10 cellular contexts compared by ENCODE assay signal in the genomic region with DNA sequence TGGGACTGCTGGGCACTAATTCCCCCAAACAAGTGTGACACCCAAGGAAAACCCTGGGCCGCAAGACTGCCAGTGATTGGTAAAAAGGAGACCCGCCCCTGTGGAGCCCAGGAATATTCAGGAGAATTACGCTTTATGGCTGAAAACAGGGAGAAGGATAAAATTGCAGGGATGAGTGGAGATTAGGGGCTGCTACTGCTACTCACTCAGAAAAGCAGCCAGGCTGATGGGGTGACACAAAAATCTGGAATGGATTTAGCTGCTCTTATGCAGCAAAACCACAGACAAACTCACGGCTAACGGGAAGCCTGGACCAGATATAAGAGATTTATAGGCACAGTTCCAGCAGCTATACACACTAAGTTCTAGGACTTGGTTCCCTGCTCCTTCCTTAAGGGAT. TPM values are rescaled to one million over a fixed set of nuclear protein-coding genes. Genes with fewer than 3 reads are reported as not detected.
DNase-seq lines count a peak whose midpoint lies in the region; ATAC-seq and TF ChIP-seq lines count a peak whose summit lies in the region.
"Had no signal": no experiment of that assay in that cellular context is flagged by ENCODE, and none has a peak within 500 bp of the region (broad histone marks: within the 10 kb centered on the region; RNA-seq: fewer than 3 reads in every experiment).

No MANE protein-coding gene starts in this region.

- no peak for TF ChIP-seq CTCF in AG04449 (IDR thresholded peaks at IDR 0.05; ENCODE audit: insufficient read depth, low read length, missing control alignments)
- TF ChIP-seq CTCF in fibroblast of villous mesenchyme (IDR thresholded peaks at IDR 0.05; ENCODE audit: insufficient read depth, low read depth, low read length), result no peak
- no peak for TF ChIP-seq CTCF in Peyer's patch (IDR thresholded peaks at IDR 0.05)

- DNase-seq in AG04449 (ENCODE audit: low read depth, low spot score) (peak; percentile 76), HEK293T (ENCODE audit: extremely low spot score) (peak; percentile 17), SK-N-MC (ENCODE audit: low read depth, low spot score) (peak; percentile 24), fibroblast of villous mesenchyme (ENCODE audit: low read depth) (peak; percentile 13), trophoblast cell (no peak), Peyer's patch (no peak), RPMI8226 (no peak)

- H4K8ac ChIP-seq in trophoblast cell (ENCODE audit: low read depth, low read length), result no peak overlapping the region

- H3K27ac ChIP-seq in SK-N-MC (no peak overlapping the region), trophoblast cell (ENCODE audit: low read depth, low read length) (no peak overlapping the region), Peyer's patch (no peak overlapping the region)

- peaks cover 6% of the 10 kb centered on the region for H3K79me2 ChIP-seq in trophoblast cell (ENCODE audit: control insufficient read depth, insufficient read depth, low read length, poor library complexity)

- H3K9ac ChIP-seq in SK-N-MC (ENCODE audit: insufficient read length), result no peak overlapping the region
- no peak overlapping the region for H3K9ac ChIP-seq in trophoblast cell (ENCODE audit: low read length)

- peaks cover 9% of the 10 kb centered on the region for H3K79me1 ChIP-seq in trophoblast cell (ENCODE audit: low read length)

- POLR2A ChIA-PET in AG04449 (lab: Yijun Ruan, JAX) (interaction anchor here (0.6 to 0.7 kb wide), 2 partner anchors 15 to 63 kb away, joined by 3 read pairs; no protein-coding TSS in a partner anchor), HEK293T (lab: Yijun Ruan, JAX) (interaction anchor here (1.2 kb wide), 1 partner anchor 42 kb away, joined by 5 read pairs; the partner anchor contains the start of gene CD59)

- WGBS in trophoblast cell (ENCODE audit: extremely low coverage, insufficient coverage, insufficient read length), result no CpG with 5 or more reads among the region's 5 CpGs

- TF ChIP-seq POLR2A in Peyer's patch (IDR thresholded peaks at IDR 0.05), result no peak

- H2AK5ac ChIP-seq in trophoblast cell (ENCODE audit: low read length), result no peak overlapping the region

- H3K18ac ChIP-seq in trophoblast cell (ENCODE audit: low read length), result no peak overlapping the region

- peaks cover 9 to 10% of the 10 kb centered on the region in 2 experiments for H3K4me1 ChIP-seq in trophoblast cell (ENCODE audit: control insufficient read depth in 1 of 2, insufficient read depth in 2 of 2, low read length in 2 of 2)
- H3K4me1 ChIP-seq in Peyer's patch, result peaks cover 0 to 8% (median 3%) of the 10 kb centered on the region in 4 donors

- no peak overlapping the region for H3K23ac ChIP-seq in trophoblast cell (ENCODE audit: low read length)

- no peak overlapping the region for H3K14ac ChIP-seq in trophoblast cell (ENCODE audit: low read length)

- H2BK5ac ChIP-seq in trophoblast cell (ENCODE audit: low read depth, low read length, poor library complexity), result no peak overlapping the region

- H3K27me3 ChIP-seq in trophoblast cell (ENCODE audit: insufficient read depth, low read length), result no peaks in the 10 kb centered on the region
- H3K27me3 ChIP-seq in Peyer's patch, result no peaks in the 10 kb centered on the region

- no peak overlapping the region for H4K12ac ChIP-seq in trophoblast cell (ENCODE audit: low read depth, low read length)

- H4K91ac ChIP-seq in trophoblast cell (ENCODE audit: low read depth, low read length), result no peak overlapping the region

- H3K9me3 ChIP-seq in SK-N-MC (ENCODE audit: low read depth, low read length) (no peaks in the 10 kb centered on the region), trophoblast cell (ENCODE audit: insufficient read depth, low read depth, low read length) (no peaks in the 10 kb centered on the region), Peyer's patch (no peaks in the 10 kb centered on the region)

- no peak overlapping the region for H3K4me2 ChIP-seq in trophoblast cell (ENCODE audit: low read length)

- ATAC-seq in HG02973 (IDR thresholded peaks at IDR 0.05; ENCODE audit: unreplicated experiment), result no peak
- ATAC-seq: activated CD4-positive, alpha-beta T cell treated with anti-CD3 and anti-CD28 coated beads for 36 hours; effector memory CD8-positive, alpha-beta T cell had no signal

- H3K4me3 ChIP-seq in AG04449 (ENCODE audit: low read depth, low read length) (peak overlapping the region; percentile 21), SK-N-MC (peak overlapping the region; percentile 48), fibroblast of villous mesenchyme (ENCODE audit: low read depth, low read length) (no peak overlapping the region), trophoblast cell (ENCODE audit: low read depth, low read length) (no peak overlapping the region), Peyer's patch (no peak overlapping the region)

- H2AFZ ChIP-seq in trophoblast cell (ENCODE audit: insufficient read depth, low read length, poor library complexity), result no peak overlapping the region

- no peak overlapping the region for H2BK120ac ChIP-seq in trophoblast cell (ENCODE audit: insufficient read depth, low read length, poor library complexity)

- H3K36me3 ChIP-seq in SK-N-MC (ENCODE audit: insufficient read depth, low read length), result no peaks in the 10 kb centered on the region
- no peaks in the 10 kb centered on the region for H3K36me3 ChIP-seq in trophoblast cell (ENCODE audit: control insufficient read depth in 1 of 2, insufficient read depth in 2 of 2, low read length in 2 of 2)
- H3K36me3 ChIP-seq in Peyer's patch, result no peaks in the 10 kb centered on the region

- CTCF ChIA-PET in AG04449 (lab: Yijun Ruan, JAX) (interaction anchor here (1.0 to 12.5 kb wide), 2 partner anchors 29 to 51 kb away, joined by 3 to 116 read pairs; no protein-coding TSS in a partner anchor), HEK293T (lab: Yijun Ruan, JAX) (no interaction called here)

- H2BK12ac ChIP-seq in trophoblast cell (ENCODE audit: low read length), result no peak overlapping the region

- H3K4ac ChIP-seq in trophoblast cell (ENCODE audit: low read depth, low read length), result no peak overlapping the region

TF ChIP-seq in HEK293T, 16 proteins besides CTCF, POLR2A, EP300 and RAD21:
- TF ChIP-seq SUZ12 (IDR thresholded peaks at IDR 0.05) (no peak), FOXK2 (IDR thresholded peaks at IDR 0.05) (no peak), BHLHE40 (IDR thresholded peaks at IDR 0.05; ENCODE audit: borderline replicate concordance) (no peak), L3MBTL2 (conservative IDR thresholded peaks at IDR 0.05) (no peak), HDGF (IDR thresholded peaks at IDR 0.05; ENCODE audit: borderline replicate concordance) (no peak), ZNF384 (IDR thresholded peaks at IDR 0.05) (no peak), TARDBP (IDR thresholded peaks at IDR 0.05) (no peak), CTBP1 (IDR thresholded peaks at IDR 0.05; ENCODE audit: borderline replicate concordance) (no peak), ARNT (IDR thresholded peaks at IDR 0.05) (no peak), LEF1 (IDR thresholded peaks at IDR 0.05; ENCODE audit: borderline replicate concordance) (no peak), NFRKB (IDR thresholded peaks at IDR 0.05) (no peak), SP1 (IDR thresholded peaks at IDR 0.05) (no peak), ELF4 (IDR thresholded peaks at IDR 0.05) (no peak), FOXM1 (IDR thresholded peaks at IDR 0.05; ENCODE audit: borderline replicate concordance) (no peak)

RNA-seq across cellular contexts. Expression of gene FBXO3, which starts 4.4 kb away (rescaled TPM):
- total RNA-seq in fibroblast of villous mesenchyme (16.8 and 30.7 TPM in 2 replicates), Peyer's patch (10 to 100 TPM; 25.6 to 42.9 (median 27.8) TPM)
- 22.2 and 22.5 TPM in 2 replicates for polyA plus RNA-seq in trophoblast cell (2013)

RNA-seq across cellular contexts. Expression of gene CD59, which starts 42.5 kb away (rescaled TPM):
- total RNA-seq in fibroblast of villous mesenchyme (206 and 279 TPM in 2 replicates), Peyer's patch (10 to 100 TPM; 48.7 to 85.1 (median 56.1) TPM)
- polyA plus RNA-seq in trophoblast cell (2013), result 205 and 208 TPM in 2 replicates

Comparison
In these comparisons a context has a peak if more than half of its experiments do, and no peak if none do; other contexts are left out.
1. DNase-seq: peak in AG04449 (single experiment), HEK293T (single experiment), SK-N-MC (single experiment) and fibroblast of villous mesenchyme (single experiment); none in trophoblast cell (0 of 2), Peyer's patch (0 of 3) and RPMI8226 (single experiment).
2. H3K4me3 ChIP-seq: peak in AG04449 (single experiment) and SK-N-MC (single experiment); none in fibroblast of villous mesenchyme (single experiment), trophoblast cell (single experiment) and Peyer's patch (0 of 4).